ENCODE assay signal across 17 cellular contexts in the genomic region with DNA sequence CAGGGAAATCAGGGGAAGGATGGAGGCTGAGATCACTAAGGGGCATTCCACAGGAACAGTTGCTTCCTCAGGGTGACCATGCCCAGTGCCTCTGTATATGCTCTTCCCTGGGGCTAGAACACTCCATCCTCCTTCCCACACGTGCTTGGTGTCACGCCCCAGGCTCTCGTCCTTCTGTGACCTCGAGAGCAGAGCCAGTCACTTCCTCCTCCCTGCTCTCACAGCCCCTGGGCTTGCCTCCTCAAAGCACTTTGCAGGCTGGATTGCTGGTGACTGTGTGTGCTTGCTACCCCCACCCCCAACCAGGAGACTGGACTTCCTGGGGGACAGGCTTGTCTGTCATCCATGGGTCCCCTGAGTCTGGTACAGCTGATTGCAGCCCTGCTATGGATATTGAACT. TPM values are rescaled to one million over a fixed set of nuclear protein-coding genes. Genes with fewer than 3 reads are reported as not detected.
DNase-seq lines count a peak whose midpoint lies in the region; ATAC-seq and TF ChIP-seq lines count a peak whose summit lies in the region.
"Had no signal": no experiment of that assay in that cellular context is flagged by ENCODE, and none has a peak within 500 bp of the region (broad histone marks: within the 10 kb centered on the region; RNA-seq: fewer than 3 reads in every experiment).

No MANE protein-coding gene starts in this region.

- peaks cover 52% of the 10 kb centered on the region for H3K4me1 Mint-ChIP-seq in CD14-positive monocyte

- H3K9me3 Mint-ChIP-seq in CD14-positive monocyte, result peaks cover 0 to 7% (median 2%) of the 10 kb centered on the region in 7 donors
- H3K9me3 Mint-ChIP-seq: naive thymus-derived CD8-positive, alpha-beta T cell had no signal

- peak overlapping the region; percentile 66 for H3K18ac ChIP-seq in IMR-90 (ENCODE audit: low read depth, low read length)

- H2AK5ac ChIP-seq in IMR-90 (ENCODE audit: low read depth, low read length), result peak overlapping the region; percentile 35; the same call in 1 of the 2 replicates

- peak overlapping the region; percentile 66 for H4K5ac ChIP-seq in IMR-90 (ENCODE audit: low read depth, low read length)

- no peak overlapping the region for H3K23ac ChIP-seq in IMR-90 (ENCODE audit: low read depth, low read length)

- TF ChIP-seq POLR2A in IMR-90 (IDR thresholded peaks at IDR 0.05; ENCODE audit: low read depth, low read length), result no peak

- H3K4ac ChIP-seq in IMR-90 (ENCODE audit: low read depth, low read length), result peak overlapping the region; percentile 58

- peak overlapping the region in 4 of 7 donors; percentile 33 to 80 (median 38) for H3K27ac Mint-ChIP-seq in CD14-positive monocyte

- H3K36me3 ChIP-seq in IMR-90 (ENCODE audit: control insufficient read depth, insufficient read depth, low read length) (no peaks in the 10 kb centered on the region), left lung (no peaks in the 10 kb centered on the region), HAP-1 (replicated peaks) (no peaks in the 10 kb centered on the region), SK-N-SH (replicated peaks in 1 of 2; ENCODE audit: control insufficient read depth in 1 of 2, insufficient read depth in 2 of 2, low read length in 1 of 2) (no peaks in the 10 kb centered on the region)
- H3K36me3 ChIP-seq: BE2C, tibial artery had no signal

- peaks cover 0 to 9% of the 10 kb centered on the region in 2 donors for H3K36me3 Mint-ChIP-seq in CD14-positive monocyte
- H3K36me3 Mint-ChIP-seq: naive thymus-derived CD8-positive, alpha-beta T cell had no signal

- POLR2A ChIA-PET in IMR-90 (lab: Charles Lee; ENCODE audit: unreplicated experiment) (no interaction called here), SK-N-SH (lab: Yijun Ruan, JAX) (no interaction called here)

- peak overlapping the region; percentile 61 for H2BK120ac ChIP-seq in IMR-90 (ENCODE audit: low read depth, low read length)

- H2BK5ac ChIP-seq in IMR-90 (ENCODE audit: low read depth, low read length, poor library complexity, severe bottlenecking), result peak overlapping the region; percentile 32

- 55% methylated on average over 4 of the region's 4 CpGs; no CpG with 5 or more reads in 1 of the 2 experiments for WGBS in IMR-90 (ENCODE audit: extremely low coverage in 2 of 2, insufficient read length in 1 of 2), 2 experiments
- 46% methylated on average over 4 of the region's 4 CpGs for WGBS in SK-N-SH (ENCODE audit: low lambda C conversion rate)

- no peak for ATAC-seq in IMR-90 (ENCODE audit: low read depth)
- ATAC-seq in left lung, result peak; percentile 86
- no peak for ATAC-seq in GM21526 (IDR thresholded peaks at IDR 0.05; ENCODE audit: low FRiP score, unreplicated experiment)
- ATAC-seq: left colon; naive thymus-derived CD8-positive, alpha-beta T cell had no signal

- H3K27me3 ChIP-seq in IMR-90 (ENCODE audit: control insufficient read depth, insufficient read depth, low read length), result no peaks in the 10 kb centered on the region
- no peaks in the 10 kb centered on the region for H3K27me3 ChIP-seq in left lung
- no peaks in the 10 kb centered on the region for H3K27me3 ChIP-seq in HAP-1 (ENCODE audit: low read depth)
- no peaks in the 10 kb centered on the region for H3K27me3 ChIP-seq in SK-N-SH (ENCODE audit: insufficient read depth)
- H3K27me3 ChIP-seq: BE2C, tibial artery had no signal

- peak overlapping the region; percentile 36 for H3K14ac ChIP-seq in IMR-90 (replicated peaks; ENCODE audit: low read depth, low read length)

- no peaks in the 10 kb centered on the region for H3K9me2 ChIP-seq in SK-N-SH

- no peak for TF ChIP-seq CTCF in CD14-positive monocyte (IDR thresholded peaks at IDR 0.05)
- no peak for TF ChIP-seq CTCF in IMR-90 (conservative IDR thresholded peaks at IDR 0.05; ENCODE audit: low read depth, low read length)
- TF ChIP-seq CTCF in left lung (IDR thresholded peaks at IDR 0.05), result no peak
- TF ChIP-seq CTCF in SK-N-SH (IDR thresholded peaks at IDR 0.05), result no peak

- H4K91ac ChIP-seq in IMR-90 (ENCODE audit: insufficient read depth, low read depth, low read length), result peak overlapping the region; percentile 39

- H3K4me2 ChIP-seq in IMR-90 (ENCODE audit: low read depth, low read length) (no peak overlapping the region), SK-N-SH (no peak overlapping the region)

- H3K4me3 ChIP-seq in IMR-90 (ENCODE audit: insufficient read depth, low read depth, low read length) (no peak overlapping the region), left lung (no peak overlapping the region), HAP-1 (no peak overlapping the region), SK-N-SH (ENCODE audit: low read depth in 2 of 2, low read length in 1 of 2) (no peak overlapping the region)
- H3K4me3 ChIP-seq: tibial artery had no signal

- no peaks in the 10 kb centered on the region for H3K79me2 ChIP-seq in SK-N-SH (ENCODE audit: insufficient read depth)

- CTCF ChIA-PET in IMR-90 (lab: Yijun Ruan, JAX), result interaction anchor here (0.6 kb wide), 2 partner anchors 70 to 138 kb away, joined by 3 read pairs; no protein-coding TSS in a partner anchor
- CTCF ChIA-PET in SK-N-SH (lab: Yijun Ruan, JAX), result interaction anchor here (1.2 to 2.5 kb wide), 2 partner anchors 7 to 640 kb away, joined by 3 to 11 read pairs; no protein-coding TSS in a partner anchor

- peak overlapping the region in 1 of 2 experiments; percentile 31; a peak in 1 of 4 replicates for H4K8ac ChIP-seq in IMR-90 (ENCODE audit: low read depth in 2 of 2, low read length in 2 of 2)

- intact Hi-C loops in CD14-positive monocyte (cut with micrococcal nuclease), result no loop called here
- intact Hi-C loops in IMR-90 (cut with micrococcal nuclease), result no loop called here
- intact Hi-C loops in left lung (cut with DNase I), result loop anchor here in 1 of 2 donors (5.0 kb wide), 1 partner anchor 334 kb away; no protein-coding TSS in a partner anchor

- H3K4me3 Mint-ChIP-seq in CD14-positive monocyte, result no peak overlapping the region
- H3K4me3 Mint-ChIP-seq: naive thymus-derived CD8-positive, alpha-beta T cell had no signal

- TF ChIP-seq RAD21 in IMR-90 (IDR thresholded peaks at IDR 0.05; ENCODE audit: low read length) (no peak), SK-N-SH (IDR thresholded peaks at IDR 0.05; ENCODE audit: low read length) (no peak)

- H3K9ac ChIP-seq in IMR-90 (ENCODE audit: low read depth, low read length) (no peak overlapping the region), SK-N-SH (no peak overlapping the region)

- H3F3A ChIP-seq in SK-N-SH (replicated peaks; ENCODE audit: insufficient read depth), result peaks cover 14% of the 10 kb centered on the region

- peak overlapping the region; percentile 66; the same call in 1 of the 3 replicates for H2BK15ac ChIP-seq in IMR-90 (ENCODE audit: low read depth, low read length)

- dilution Hi-C loops in IMR-90 (cut with HindIII; ENCODE audit: low sequenced_read_pairs, unreplicated experiment), result no loop called here

- H4K20me1 ChIP-seq in IMR-90 (ENCODE audit: insufficient read depth, low read length), result no peaks in the 10 kb centered on the region
- H4K20me1 ChIP-seq in SK-N-SH (ENCODE audit: insufficient read depth), result no peaks in the 10 kb centered on the region

- H3K4me1 ChIP-seq in IMR-90 (ENCODE audit: control insufficient read depth, insufficient read depth, low read length) (peaks cover 26% of the 10 kb centered on the region), left lung (peaks cover 0 to 32% of the 10 kb centered on the region in 2 donors), HAP-1 (peaks cover 16% of the 10 kb centered on the region), SK-N-SH (ENCODE audit: control insufficient read depth in 1 of 2, insufficient read depth in 2 of 2, low read depth in 1 of 2, low read length in 1 of 2) (peaks cover 9 to 40% of the 10 kb centered on the region in 2 experiments; a peak in 3 of 4 replicates)
- H3K4me1 ChIP-seq: BE2C had no signal

- H3K56ac ChIP-seq in IMR-90 (ENCODE audit: extremely low read depth, insufficient read depth, low read length), result no peak overlapping the region

- no peaks in the 10 kb centered on the region; a peak in 1 of 4 replicates for H3K79me1 ChIP-seq in IMR-90 (ENCODE audit: low read depth in 1 of 2, low read length in 2 of 2)

- H3K9me3 ChIP-seq in IMR-90 (ENCODE audit: control insufficient read depth, insufficient read depth, low read length) (no peaks in the 10 kb centered on the region), left lung (no peaks in the 10 kb centered on the region), HAP-1 (no peaks in the 10 kb centered on the region), SK-N-SH (no peaks in the 10 kb centered on the region)
- H3K9me3 ChIP-seq: BE2C, tibial artery had no signal

- peak; percentile 76 for DNase-seq in CD14-positive monocyte (ENCODE audit: low spot score)
- no peak for DNase-seq in IMR-90
- DNase-seq in UCSD-AML1 (lab: John Stamatoyannopoulos, UW; ENCODE audit: unreplicated experiment), result peak; percentile 53
- peak in 1 of 2 donors; percentile 81 for DNase-seq in left lung
- DNase-seq in HAP-1 (ENCODE audit: low spot score in 2 of 2), result no peak
- no peak for DNase-seq in occipital lobe (lab: John Stamatoyannopoulos, UW)
- no peak for DNase-seq in SK-N-SH
- DNase-seq: activated naive CD4-positive, alpha-beta T cell treated with anti-CD3 and anti-CD28 coated beads, Interleukin-2, amount 50 U/mL, for 16 hours; BE2C; glutamatergic neuron; Karpas-422; naive thymus-derived CD8-positive, alpha-beta T cell; NCI-H2029 treated with DMSO at 0.1 percent for 48 hours; NCI-H748 treated with DMSO at 0.1 percent for 48 hours had no signal

- peaks cover 26% of the 10 kb centered on the region for H3K9me1 ChIP-seq in IMR-90 (ENCODE audit: insufficient read depth, low read length)

- in situ Hi-C loops in IMR-90 (cut with MboI; ENCODE audit: low sequenced_read_pairs), result no loop called here
- in situ Hi-C loops in HAP-1 (cut with MboI; ENCODE audit: low sequenced_read_pairs), result no loop called here

- BruUV-seq in IMR-90 (replicated peaks; lab: Mats Ljungman, UMichigan), result no TSS peak

- H3K27ac ChIP-seq in IMR-90 (ENCODE audit: insufficient read depth, low read length) (no peak overlapping the region), left lung (no peak overlapping the region), SK-N-SH (ENCODE audit: low read depth in 2 of 2, low read length in 1 of 2) (no peak overlapping the region)
- H3K27ac ChIP-seq: tibial artery had no signal

- peaks cover 3 to 9% (median 8%) of the 10 kb centered on the region in 3 donors for H3K27me3 Mint-ChIP-seq in CD14-positive monocyte (ENCODE audit: low read depth in 3 of 3)

- peak overlapping the region; percentile 59 for H2AFZ ChIP-seq in IMR-90 (replicated peaks; ENCODE audit: low read length, poor library complexity)
- H2AFZ ChIP-seq in SK-N-SH (ENCODE audit: low read depth), result no peak overlapping the region

- no peak overlapping the region for H2AK9ac ChIP-seq in IMR-90 (replicated peaks; ENCODE audit: low read depth, low read length, poor library complexity)

- no peak for TF ChIP-seq EP300 in SK-N-SH (IDR thresholded peaks at IDR 0.05; ENCODE audit: borderline replicate concordance in 1 of 2, low read depth in 1 of 2, low read length in 1 of 2)

- H2BK20ac ChIP-seq in IMR-90 (ENCODE audit: low read depth, low read length), result peak overlapping the region; percentile 59; the same call in 1 of the 2 replicates

RNA-seq across cellular contexts. Expression of a gene that starts 56.5 kb away (rescaled TPM):
- polyA plus RNA-seq in CD14-positive monocyte, result 10 to 100 TPM; 10.5 to 14.3 TPM
- total RNA-seq in IMR-90 (2012; rRNA removed), result 8.1 and 8.6 TPM in 2 replicates
- 10.8 and 12.1 TPM in 2 replicates for polyA plus RNA-seq in IMR-90 (2012; rRNA removed)
- polyA plus RNA-seq in IMR-90 (2012; cell fraction: cytosol; rRNA removed), result 7.4 and 13.3 TPM in 2 replicates
- 19.2 and 26.6 TPM in 2 replicates for polyA plus RNA-seq in IMR-90 (2012; cell fraction: nucleus; rRNA removed; ENCODE audit: low replicate concordance)
- total RNA-seq in left lung, result 10 to 100 TPM; 11.2 to 28.8 TPM
- total RNA-seq in occipital lobe, result 0.78 TPM
- polyA plus RNA-seq in SK-N-SH (2012; rRNA removed), result 1.7 and 2.1 TPM in 2 replicates
- polyA plus RNA-seq in SK-N-SH (2012; cell fraction: cytosol; rRNA removed), result 1.1 and 1.6 TPM in 2 replicates
- 4.1 and 4.6 TPM in 2 replicates for polyA plus RNA-seq in SK-N-SH (2012; cell fraction: nucleus; rRNA removed)

Comparison
In these comparisons a context has a peak if more than half of its experiments do, and no peak if none do; other contexts are left out.
1. DNase-seq: peak in CD14-positive monocyte (single experiment) and UCSD-AML1 (single experiment); none in IMR-90 (single experiment), HAP-1 (0 of 2), occipital lobe (single experiment) and SK-N-SH (single experiment).